In the genomic region with DNA sequence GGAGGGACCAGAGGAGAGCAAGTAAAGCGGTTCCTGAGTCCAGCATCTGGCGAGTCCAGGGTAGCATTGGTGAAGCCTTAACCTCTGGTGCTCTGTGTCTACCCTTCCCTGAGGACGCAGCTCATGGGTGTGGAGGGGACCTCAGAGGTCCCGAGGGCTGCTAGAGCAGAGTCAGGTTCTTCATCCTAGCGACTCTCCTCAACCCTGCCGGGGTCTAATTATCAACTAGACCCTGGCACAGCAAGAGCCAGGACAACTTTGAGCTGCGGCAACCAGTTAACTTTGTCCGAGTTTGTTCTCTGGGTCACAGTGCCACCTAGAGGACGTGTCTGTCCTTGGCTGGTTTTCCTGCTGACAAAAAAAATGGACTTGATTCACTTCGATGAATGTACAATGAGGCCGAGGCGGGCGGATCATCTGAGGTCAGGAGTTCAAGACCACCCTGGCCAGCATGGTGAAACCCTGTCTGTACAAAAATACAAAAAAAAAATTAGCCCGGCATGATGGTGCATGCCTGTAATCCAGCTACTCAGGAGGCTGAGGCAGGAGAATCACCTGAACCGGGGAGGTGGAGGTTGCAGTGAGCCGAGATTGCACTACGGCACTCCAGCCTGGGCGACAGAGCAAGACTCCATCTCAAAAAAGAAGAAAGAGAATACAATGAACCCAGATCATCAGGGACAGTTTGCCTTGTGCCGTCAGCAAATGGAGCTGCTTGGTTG, we compare ENCODE assay signal across 8 cellular contexts. TPM values are rescaled to one million over a fixed set of nuclear protein-coding genes. Genes with fewer than 3 reads are reported as not detected.
A peak's percentile ranks its signal among the peaks of the same experiment; 100 is the strongest.
DNase-seq lines count a peak whose midpoint lies in the region; ATAC-seq and TF ChIP-seq lines count a peak whose summit lies in the region.

No MANE protein-coding gene starts in this region.

- peak overlapping the region in 1 of 2 donors; percentile 41 for H3K4me3 ChIP-seq in ascending aorta
- H3K4me3 ChIP-seq in rectal smooth muscle tissue (ENCODE audit: low read length), result no peak overlapping the region
- H3K4me3 ChIP-seq in urinary bladder (ENCODE audit: low read depth, low read length), result no peak overlapping the region

- no peaks in the 10 kb centered on the region for H3K27me3 ChIP-seq in ascending aorta
- no peaks in the 10 kb centered on the region for H3K27me3 ChIP-seq in rectal smooth muscle tissue (ENCODE audit: control insufficient read depth, insufficient read depth, low read length)

- ATAC-seq in left ventricle myocardium superior, result peak; percentile 69
- no peak for ATAC-seq in GM18868 (IDR thresholded peaks at IDR 0.05; ENCODE audit: unreplicated experiment)

- H3K27ac ChIP-seq in ascending aorta (peak overlapping the region; percentile 86 to 96), rectal smooth muscle tissue (ENCODE audit: low read depth, low read length) (peak overlapping the region; percentile 46), urinary bladder (ENCODE audit: low read depth) (peak overlapping the region; percentile 63)

- no peak overlapping the region for H3K9ac ChIP-seq in rectal smooth muscle tissue (ENCODE audit: low read length)

- intact Hi-C loops in ascending aorta (cut with DNase I), result loop anchor here (1.0 kb wide), 4 partner anchors 85 to 344 kb away; a partner anchor contains a TSS
- intact Hi-C loops in left ventricle myocardium superior (cut with micrococcal nuclease), result loop anchor here (5.0 kb wide), 1 partner anchor 128 kb away; no protein-coding TSS in a partner anchor

- 29% methylated on average over 19 of the region's 19 CpGs for WGBS in urinary bladder

- TF ChIP-seq CTCF in GM13977 (IDR thresholded peaks at IDR 0.05; ENCODE audit: extremely low read depth, insufficient read depth, missing control alignments) (peak; percentile 86), ascending aorta (IDR thresholded peaks at IDR 0.05) (peak; percentile 72 to 83 (median 78))

- in situ Hi-C loops in GM13977 (cut with MboI; ENCODE audit: low pct_unique_long_range_greater_than_20kb, low sequenced_read_pairs, unreplicated experiment), result loop anchor here (5.0 to 25.0 kb wide), 2 partner anchors 123 to 328 kb away; a partner anchor contains a TSS

- H3K9me3 ChIP-seq in ascending aorta, result no peaks in the 10 kb centered on the region

- peaks cover 15 to 28% of the 10 kb centered on the region in 2 donors for H3K4me1 ChIP-seq in ascending aorta
- H3K4me1 ChIP-seq in rectal smooth muscle tissue (ENCODE audit: control insufficient read depth, insufficient read depth, low read length), result peaks cover 12% of the 10 kb centered on the region
- no peaks in the 10 kb centered on the region for H3K4me1 ChIP-seq in urinary bladder (ENCODE audit: insufficient read depth)

- H3K36me3 ChIP-seq in ascending aorta (peaks cover 25 to 26% of the 10 kb centered on the region in 2 donors), rectal smooth muscle tissue (ENCODE audit: control insufficient read depth, insufficient read depth, low read length) (peaks cover 13% of the 10 kb centered on the region), urinary bladder (ENCODE audit: insufficient read depth) (no peaks in the 10 kb centered on the region)

- DNase-seq in GM13977 (ENCODE audit: low spot score) (peak; percentile 88), NCI-H146 (lab: John Stamatoyannopoulos, UW) (peak; percentile 74), T-helper 22 cell (ENCODE audit: low read depth) (peak; percentile 57), ascending aorta (ENCODE audit: low spot score in 2 of 2) (peak; percentile 25 to 91), left ventricle myocardium superior (peak; percentile 75)

RNA-seq across cellular contexts. Expression of a gene that starts 24.9 kb away (rescaled TPM):
- total RNA-seq in ascending aorta, result not detected
- total RNA-seq in left ventricle myocardium superior, result 0.67 TPM
- total RNA-seq in urinary bladder, result 0.85 TPM
- 1.8 TPM for polyA plus RNA-seq in urinary bladder

RNA-seq across cellular contexts. Expression of a gene that starts 25.6 kb away (rescaled TPM):
- total RNA-seq in ascending aorta (12.7 TPM), left ventricle myocardium superior (1,297 TPM), urinary bladder (74.7 TPM)
- polyA plus RNA-seq in urinary bladder, result 318 TPM

RNA-seq across cellular contexts. Expression of a gene that starts 38.3 kb away (rescaled TPM):
- total RNA-seq in ascending aorta (3.5 TPM), left ventricle myocardium superior (9.4 TPM), urinary bladder (1.8 TPM)
- polyA plus RNA-seq in urinary bladder, result 4.6 TPM

RNA-seq across cellular contexts. Expression of a gene that starts 47.7 kb away (rescaled TPM):
- total RNA-seq in ascending aorta (not detected), left ventricle myocardium superior (0.50 TPM), urinary bladder (0.32 TPM)
- 0.32 TPM for polyA plus RNA-seq in urinary bladder

Comparison
In these comparisons a context has a peak if more than half of its experiments do, and no peak if none do; other contexts are left out.
1. RNA of a gene that starts 25.6 kb away (total RNA-seq): 1,297 TPM in left ventricle myocardium superior (single experiment); 74.7 TPM in urinary bladder (single experiment) and 12.7 TPM in ascending aorta (single experiment); every median in the first group is over 10 times any median in the second.
2. Peak in every context shown above with its lines, with median percentiles within 50 percentile points of each other: DNase-seq and H3K27ac ChIP-seq.